Comparison of ENCODE assay signal across 1 cellular context in the genomic region with DNA sequence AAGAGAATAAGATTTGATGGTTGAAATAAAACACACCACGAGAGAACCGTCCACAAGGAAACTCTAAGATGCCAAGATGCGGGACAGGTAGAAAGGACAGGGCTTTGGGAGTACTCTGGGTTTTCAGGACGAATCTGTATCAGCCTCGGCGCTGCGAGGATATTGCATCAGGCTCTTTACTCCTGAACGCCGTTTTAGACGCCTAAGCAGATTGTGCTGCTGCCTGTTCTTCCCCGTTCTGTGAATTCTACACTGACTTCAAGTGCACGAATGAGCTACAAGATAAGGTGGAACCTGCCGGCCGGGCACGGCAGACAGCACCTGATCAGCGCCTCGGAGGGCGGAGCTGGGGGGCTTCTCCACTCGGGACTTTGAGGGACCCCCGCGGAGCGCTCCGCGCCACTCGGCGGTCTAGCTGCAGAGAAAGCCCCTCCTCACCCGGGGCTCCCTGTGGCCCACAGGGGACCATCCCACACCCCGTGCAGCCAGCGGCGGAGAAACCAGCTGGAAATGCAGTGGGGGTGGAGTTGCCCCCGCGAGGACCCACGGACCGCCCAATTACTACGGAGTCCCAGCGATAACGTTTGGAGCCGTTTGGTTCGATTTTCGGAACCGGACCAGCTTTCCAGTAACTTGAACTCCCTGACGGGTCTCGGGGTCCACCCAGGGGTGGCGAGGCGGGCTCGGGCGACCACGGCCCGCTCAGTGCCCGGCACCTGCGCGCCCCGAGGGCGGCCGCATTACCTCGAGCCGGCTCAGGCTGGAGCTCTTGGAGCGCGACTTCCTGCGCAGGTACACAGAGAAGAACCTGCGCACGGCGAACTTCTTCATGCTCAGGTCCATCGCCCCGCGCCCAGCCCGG.
TF ChIP-seq lines count a peak whose summit lies in the region.

No MANE protein-coding gene starts in this region.

TF ChIP-seq in WTC11, 78 proteins besides CTCF, POLR2A, EP300 and RAD21 (continued from another document):
- TF ChIP-seq, protein P1, sequence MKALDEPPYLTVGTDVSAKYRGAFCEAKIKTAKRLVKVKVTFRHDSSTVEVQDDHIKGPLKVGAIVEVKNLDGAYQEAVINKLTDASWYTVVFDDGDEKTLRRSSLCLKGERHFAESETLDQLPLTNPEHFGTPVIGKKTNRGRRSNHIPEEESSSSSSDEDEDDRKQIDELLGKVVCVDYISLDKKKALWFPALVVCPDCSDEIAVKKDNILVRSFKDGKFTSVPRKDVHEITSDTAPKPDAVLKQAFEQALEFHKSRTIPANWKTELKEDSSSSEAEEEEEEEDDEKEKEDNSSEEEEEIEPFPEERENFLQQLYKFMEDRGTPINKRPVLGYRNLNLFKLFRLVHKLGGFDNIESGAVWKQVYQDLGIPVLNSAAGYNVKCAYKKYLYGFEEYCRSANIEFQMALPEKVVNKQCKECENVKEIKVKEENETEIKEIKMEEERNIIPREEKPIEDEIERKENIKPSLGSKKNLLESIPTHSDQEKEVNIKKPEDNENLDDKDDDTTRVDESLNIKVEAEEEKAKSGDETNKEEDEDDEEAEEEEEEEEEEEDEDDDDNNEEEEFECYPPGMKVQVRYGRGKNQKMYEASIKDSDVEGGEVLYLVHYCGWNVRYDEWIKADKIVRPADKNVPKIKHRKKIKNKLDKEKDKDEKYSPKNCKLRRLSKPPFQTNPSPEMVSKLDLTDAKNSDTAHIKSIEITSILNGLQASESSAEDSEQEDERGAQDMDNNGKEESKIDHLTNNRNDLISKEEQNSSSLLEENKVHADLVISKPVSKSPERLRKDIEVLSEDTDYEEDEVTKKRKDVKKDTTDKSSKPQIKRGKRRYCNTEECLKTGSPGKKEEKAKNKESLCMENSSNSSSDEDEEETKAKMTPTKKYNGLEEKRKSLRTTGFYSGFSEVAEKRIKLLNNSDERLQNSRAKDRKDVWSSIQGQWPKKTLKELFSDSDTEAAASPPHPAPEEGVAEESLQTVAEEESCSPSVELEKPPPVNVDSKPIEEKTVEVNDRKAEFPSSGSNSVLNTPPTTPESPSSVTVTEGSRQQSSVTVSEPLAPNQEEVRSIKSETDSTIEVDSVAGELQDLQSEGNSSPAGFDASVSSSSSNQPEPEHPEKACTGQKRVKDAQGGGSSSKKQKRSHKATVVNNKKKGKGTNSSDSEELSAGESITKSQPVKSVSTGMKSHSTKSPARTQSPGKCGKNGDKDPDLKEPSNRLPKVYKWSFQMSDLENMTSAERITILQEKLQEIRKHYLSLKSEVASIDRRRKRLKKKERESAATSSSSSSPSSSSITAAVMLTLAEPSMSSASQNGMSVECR (CRISPR knock-in tag; IDR thresholded peaks at IDR 0.05; ENCODE audit: borderline replicate concordance) = no peak
- TF ChIP-seq ZNF671 (CRISPR knock-in tag; IDR thresholded peaks at IDR 0.05) (no peak), ZNF416 (CRISPR knock-in tag; IDR thresholded peaks at IDR 0.05) (no peak), ZNF317 (CRISPR knock-in tag; IDR thresholded peaks at IDR 0.05; ENCODE audit: borderline replicate concordance, low read depth) (no peak), CBFB (CRISPR knock-in tag; IDR thresholded peaks at IDR 0.05; ENCODE audit: low read depth) (no peak), MYBL2 (CRISPR knock-in tag; IDR thresholded peaks at IDR 0.05) (no peak), OVOL2 (CRISPR knock-in tag; IDR thresholded peaks at IDR 0.05; ENCODE audit: borderline replicate concordance) (no peak), MXD4 (CRISPR knock-in tag; IDR thresholded peaks at IDR 0.05; ENCODE audit: borderline replicate concordance) (no peak)
- TF ChIP-seq, protein P2, sequence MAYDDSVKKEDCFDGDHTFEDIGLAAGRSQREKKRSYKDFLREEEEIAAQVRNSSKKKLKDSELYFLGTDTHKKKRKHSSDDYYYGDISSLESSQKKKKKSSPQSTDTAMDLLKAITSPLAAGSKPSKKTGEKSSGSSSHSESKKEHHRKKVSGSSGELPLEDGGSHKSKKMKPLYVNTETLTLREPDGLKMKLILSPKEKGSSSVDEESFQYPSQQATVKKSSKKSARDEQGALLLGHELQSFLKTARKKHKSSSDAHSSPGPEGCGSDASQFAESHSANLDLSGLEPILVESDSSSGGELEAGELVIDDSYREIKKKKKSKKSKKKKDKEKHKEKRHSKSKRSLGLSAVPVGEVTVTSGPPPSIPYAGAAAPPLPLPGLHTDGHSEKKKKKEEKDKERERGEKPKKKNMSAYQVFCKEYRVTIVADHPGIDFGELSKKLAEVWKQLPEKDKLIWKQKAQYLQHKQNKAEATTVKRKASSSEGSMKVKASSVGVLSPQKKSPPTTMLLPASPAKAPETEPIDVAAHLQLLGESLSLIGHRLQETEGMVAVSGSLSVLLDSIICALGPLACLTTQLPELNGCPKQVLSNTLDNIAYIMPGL (CRISPR knock-in tag; IDR thresholded peaks at IDR 0.05) = 0 out of 2 replicates have a peak, but pooled peaks have one; percentile 19
- TF ChIP-seq, protein P3, sequence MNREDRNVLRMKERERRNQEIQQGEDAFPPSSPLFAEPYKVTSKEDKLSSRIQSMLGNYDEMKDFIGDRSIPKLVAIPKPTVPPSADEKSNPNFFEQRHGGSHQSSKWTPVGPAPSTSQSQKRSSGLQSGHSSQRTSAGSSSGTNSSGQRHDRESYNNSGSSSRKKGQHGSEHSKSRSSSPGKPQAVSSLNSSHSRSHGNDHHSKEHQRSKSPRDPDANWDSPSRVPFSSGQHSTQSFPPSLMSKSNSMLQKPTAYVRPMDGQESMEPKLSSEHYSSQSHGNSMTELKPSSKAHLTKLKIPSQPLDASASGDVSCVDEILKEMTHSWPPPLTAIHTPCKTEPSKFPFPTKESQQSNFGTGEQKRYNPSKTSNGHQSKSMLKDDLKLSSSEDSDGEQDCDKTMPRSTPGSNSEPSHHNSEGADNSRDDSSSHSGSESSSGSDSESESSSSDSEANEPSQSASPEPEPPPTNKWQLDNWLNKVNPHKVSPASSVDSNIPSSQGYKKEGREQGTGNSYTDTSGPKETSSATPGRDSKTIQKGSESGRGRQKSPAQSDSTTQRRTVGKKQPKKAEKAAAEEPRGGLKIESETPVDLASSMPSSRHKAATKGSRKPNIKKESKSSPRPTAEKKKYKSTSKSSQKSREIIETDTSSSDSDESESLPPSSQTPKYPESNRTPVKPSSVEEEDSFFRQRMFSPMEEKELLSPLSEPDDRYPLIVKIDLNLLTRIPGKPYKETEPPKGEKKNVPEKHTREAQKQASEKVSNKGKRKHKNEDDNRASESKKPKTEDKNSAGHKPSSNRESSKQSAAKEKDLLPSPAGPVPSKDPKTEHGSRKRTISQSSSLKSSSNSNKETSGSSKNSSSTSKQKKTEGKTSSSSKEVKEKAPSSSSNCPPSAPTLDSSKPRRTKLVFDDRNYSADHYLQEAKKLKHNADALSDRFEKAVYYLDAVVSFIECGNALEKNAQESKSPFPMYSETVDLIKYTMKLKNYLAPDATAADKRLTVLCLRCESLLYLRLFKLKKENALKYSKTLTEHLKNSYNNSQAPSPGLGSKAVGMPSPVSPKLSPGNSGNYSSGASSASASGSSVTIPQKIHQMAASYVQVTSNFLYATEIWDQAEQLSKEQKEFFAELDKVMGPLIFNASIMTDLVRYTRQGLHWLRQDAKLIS (CRISPR knock-in tag; IDR thresholded peaks at IDR 0.05; ENCODE audit: borderline replicate concordance) = no peak
- TF ChIP-seq, protein P4, sequence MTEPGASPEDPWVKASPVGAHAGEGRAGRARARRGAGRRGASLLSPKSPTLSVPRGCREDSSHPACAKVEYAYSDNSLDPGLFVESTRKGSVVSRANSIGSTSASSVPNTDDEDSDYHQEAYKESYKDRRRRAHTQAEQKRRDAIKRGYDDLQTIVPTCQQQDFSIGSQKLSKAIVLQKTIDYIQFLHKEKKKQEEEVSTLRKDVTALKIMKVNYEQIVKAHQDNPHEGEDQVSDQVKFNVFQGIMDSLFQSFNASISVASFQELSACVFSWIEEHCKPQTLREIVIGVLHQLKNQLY (CRISPR knock-in tag; IDR thresholded peaks at IDR 0.05) = no peak
- TF ChIP-seq, protein P5, sequence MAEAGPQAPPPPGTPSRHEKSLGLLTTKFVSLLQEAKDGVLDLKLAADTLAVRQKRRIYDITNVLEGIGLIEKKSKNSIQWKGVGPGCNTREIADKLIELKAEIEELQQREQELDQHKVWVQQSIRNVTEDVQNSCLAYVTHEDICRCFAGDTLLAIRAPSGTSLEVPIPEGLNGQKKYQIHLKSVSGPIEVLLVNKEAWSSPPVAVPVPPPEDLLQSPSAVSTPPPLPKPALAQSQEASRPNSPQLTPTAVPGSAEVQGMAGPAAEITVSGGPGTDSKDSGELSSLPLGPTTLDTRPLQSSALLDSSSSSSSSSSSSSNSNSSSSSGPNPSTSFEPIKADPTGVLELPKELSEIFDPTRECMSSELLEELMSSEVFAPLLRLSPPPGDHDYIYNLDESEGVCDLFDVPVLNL (CRISPR knock-in tag; IDR thresholded peaks at IDR 0.05; ENCODE audit: borderline replicate concordance, low read depth) = peak; percentile 13; the same call in 1 of the 2 replicates
- TF ChIP-seq, protein P6, sequence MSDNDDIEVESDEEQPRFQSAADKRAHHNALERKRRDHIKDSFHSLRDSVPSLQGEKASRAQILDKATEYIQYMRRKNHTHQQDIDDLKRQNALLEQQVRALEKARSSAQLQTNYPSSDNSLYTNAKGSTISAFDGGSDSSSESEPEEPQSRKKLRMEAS (CRISPR knock-in tag; IDR thresholded peaks at IDR 0.05) = peak; percentile 60; the same call in 1 of the 2 replicates
